10 cellular contexts compared by ENCODE assay signal in the genomic region with DNA sequence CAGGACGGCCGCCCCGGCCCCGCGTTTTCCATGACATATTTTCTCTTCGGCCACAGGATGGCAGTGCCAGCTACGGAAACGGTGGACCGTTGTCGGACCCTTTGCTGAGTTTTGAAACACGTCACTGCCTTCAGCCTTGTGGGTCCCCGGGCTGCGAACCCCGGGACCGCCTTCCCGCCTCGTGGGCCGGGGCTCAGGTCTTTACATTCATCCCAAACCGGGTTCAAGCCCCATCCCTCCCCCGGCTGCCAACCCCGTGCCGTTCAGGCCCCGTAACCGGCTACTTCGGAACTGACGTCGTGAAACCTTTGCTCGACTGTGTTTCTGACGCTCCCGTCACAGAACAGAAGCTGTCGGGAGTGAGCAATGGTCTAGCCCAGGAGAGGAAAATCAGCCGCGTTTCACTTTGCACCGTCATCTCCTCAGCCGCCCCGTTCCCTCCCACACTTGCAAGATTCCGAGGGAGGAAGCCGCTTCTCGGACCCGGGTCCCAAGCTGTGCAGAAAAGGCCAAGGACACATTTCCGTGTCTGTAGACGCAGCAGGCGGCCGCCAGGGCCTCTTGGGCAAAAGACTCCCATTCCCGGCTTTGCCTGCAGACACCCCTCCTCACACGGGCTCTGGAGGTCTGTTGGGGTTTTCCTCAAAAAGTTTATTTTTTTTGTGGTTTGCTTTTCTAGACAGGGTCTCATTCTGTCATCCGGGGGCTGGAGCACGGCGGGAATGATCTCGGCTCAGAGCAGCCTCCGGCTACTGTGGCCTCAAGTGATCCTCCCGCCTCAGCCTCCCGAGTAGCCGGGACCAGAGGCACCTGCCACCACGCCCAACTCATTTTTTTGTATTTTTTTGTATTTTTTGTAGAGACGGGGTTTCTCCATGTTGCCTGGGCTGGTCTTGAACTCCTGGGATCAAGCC. TPM values are rescaled to one million over a fixed set of nuclear protein-coding genes. Genes with fewer than 3 reads are reported as not detected.
DNase-seq lines count a peak whose midpoint lies in the region; ATAC-seq and TF ChIP-seq lines count a peak whose summit lies in the region.
"Had no signal": no experiment of that assay in that cellular context is flagged by ENCODE, and none has a peak within 500 bp of the region (broad histone marks: within the 10 kb centered on the region; RNA-seq: fewer than 3 reads in every experiment).

No MANE protein-coding gene starts in this region.

- no peak overlapping the region for H3K14ac ChIP-seq in neuronal stem cell (ENCODE audit: low read length)

- no peak overlapping the region for H2BK12ac ChIP-seq in neuronal stem cell (ENCODE audit: low read length)

- POLR2A ChIA-PET in CD8-positive, alpha-beta T cell (lab: Charles Lee), result no interaction called here

- no peak overlapping the region for H3K27ac ChIP-seq in CD8-positive, alpha-beta T cell (ENCODE audit: low read depth, low read length)
- H3K27ac ChIP-seq in brain microvascular endothelial cell (no peak overlapping the region), neuronal stem cell (replicated peaks; ENCODE audit: low read length) (no peak overlapping the region)
- H3K27ac ChIP-seq: ascending aorta had no signal

- peak overlapping the region; percentile 29 for H3K4me3 Mint-ChIP-seq in CD8-positive, alpha-beta T cell

- H4K8ac ChIP-seq in neuronal stem cell (ENCODE audit: low read depth, low read length), result no peak overlapping the region

- H2BK120ac ChIP-seq in neuronal stem cell (ENCODE audit: low read depth, low read length), result no peak overlapping the region

- H2BK5ac ChIP-seq in neuronal stem cell (ENCODE audit: low read length), result no peak overlapping the region

- H3K79me1 ChIP-seq in neuronal stem cell (ENCODE audit: low read depth, low read length), result peaks cover 3% of the 10 kb centered on the region

- H3K4me1 ChIP-seq in CD8-positive, alpha-beta T cell (ENCODE audit: insufficient read depth, low read length), result peaks cover 5% of the 10 kb centered on the region
- H3K4me1 ChIP-seq in neuronal stem cell (ENCODE audit: control insufficient read depth in 2 of 2, insufficient read depth in 1 of 2, low read depth in 1 of 2, low read length in 2 of 2), result no peaks in the 10 kb centered on the region
- H3K4me1 ChIP-seq: ascending aorta had no signal

- CTCF ChIA-PET in CD8-positive, alpha-beta T cell (lab: Charles Lee), result no interaction called here

- DNase-seq in CD8-positive, alpha-beta T cell, result no peak
- peak; percentile 67 for DNase-seq in KBM-7
- DNase-seq in brain microvascular endothelial cell, result peak; percentile 20
- peak; percentile 50 for DNase-seq in neuronal stem cell (ENCODE audit: low spot score)
- DNase-seq in GM20000 (ENCODE audit: low spot score), result no peak
- no peak for DNase-seq in NCI-H69 (lab: John Stamatoyannopoulos, UW)
- DNase-seq: NCI-H2081 treated with DMSO at 0.1 percent for 48 hours had no signal

- no peaks in the 10 kb centered on the region for H3K36me3 ChIP-seq in CD8-positive, alpha-beta T cell (ENCODE audit: insufficient read depth, low read length)
- H3K36me3 ChIP-seq in brain microvascular endothelial cell (replicated peaks) (no peaks in the 10 kb centered on the region), neuronal stem cell (replicated peaks in 1 of 2; ENCODE audit: control insufficient read depth in 2 of 2, insufficient read depth in 2 of 2, low read length in 2 of 2) (no peaks in the 10 kb centered on the region)
- H3K36me3 ChIP-seq: ascending aorta had no signal

- no peak overlapping the region for H3K4ac ChIP-seq in neuronal stem cell (ENCODE audit: low read length)

- H3K27me3 ChIP-seq in CD8-positive, alpha-beta T cell (ENCODE audit: insufficient read depth, low read length), result peaks cover 3% of the 10 kb centered on the region
- H3K27me3 ChIP-seq in brain microvascular endothelial cell (replicated peaks) (no peaks in the 10 kb centered on the region), neuronal stem cell (ENCODE audit: control insufficient read depth in 3 of 3, insufficient read depth in 3 of 3, low read depth in 1 of 3, low read length in 3 of 3) (peaks cover 0 to 8% (median 5%) of the 10 kb centered on the region in 3 experiments)

- H3K4me2 ChIP-seq in neuronal stem cell (ENCODE audit: insufficient read depth, low read length, poor library complexity, severe bottlenecking), result peak overlapping the region; percentile 91

- no peak for TF ChIP-seq CTCF in CD8-positive, alpha-beta T cell (IDR thresholded peaks at IDR 0.05)
- peak; percentile 63 for TF ChIP-seq CTCF in brain microvascular endothelial cell (IDR thresholded peaks at IDR 0.05; ENCODE audit: low read depth, low read length, missing control alignments)
- no peak for TF ChIP-seq CTCF in GM20000 (IDR thresholded peaks at IDR 0.05; ENCODE audit: extremely low read depth, missing control alignments)

- H3K4me3 ChIP-seq in CD8-positive, alpha-beta T cell (ENCODE audit: low read depth, low read length), result peak overlapping the region; percentile 11
- H3K4me3 ChIP-seq in brain microvascular endothelial cell (ENCODE audit: low read depth, low read length), result peak overlapping the region; percentile 34
- H3K4me3 ChIP-seq in neuronal stem cell (ENCODE audit: low read length in 2 of 2), result peak overlapping the region in 1 of 2 donors; percentile 72
- H3K4me3 ChIP-seq: ascending aorta had no signal

- no peak overlapping the region for H3K27ac Mint-ChIP-seq in CD8-positive, alpha-beta T cell

- H2BK15ac ChIP-seq in neuronal stem cell (ENCODE audit: low read length), result peak overlapping the region; percentile 13

- no peak overlapping the region for H4K91ac ChIP-seq in neuronal stem cell (ENCODE audit: low read depth, low read length, poor library complexity)

- no peaks in the 10 kb centered on the region for H3K4me1 Mint-ChIP-seq in CD8-positive, alpha-beta T cell (ENCODE audit: low read depth)

- H3K27me3 Mint-ChIP-seq in CD8-positive, alpha-beta T cell (ENCODE audit: low read depth), result peaks cover 26% of the 10 kb centered on the region

- no peaks in the 10 kb centered on the region for H3K36me3 Mint-ChIP-seq in CD8-positive, alpha-beta T cell

- peak overlapping the region; percentile 87 for H2AFZ ChIP-seq in neuronal stem cell (ENCODE audit: low read length)

- H3K18ac ChIP-seq in neuronal stem cell (ENCODE audit: low read length), result peak overlapping the region; percentile 85

- H3K9ac ChIP-seq in neuronal stem cell (ENCODE audit: low read depth, low read length, poor library complexity), result no peak overlapping the region

- H3K9me3 Mint-ChIP-seq in CD8-positive, alpha-beta T cell, result no peaks in the 10 kb centered on the region

- no peaks in the 10 kb centered on the region for H3K9me3 ChIP-seq in CD8-positive, alpha-beta T cell (ENCODE audit: low read length)
- H3K9me3 ChIP-seq in neuronal stem cell (replicated peaks in 1 of 2; ENCODE audit: control insufficient read depth in 2 of 2, insufficient read depth in 1 of 2, low read depth in 1 of 2, low read length in 2 of 2), result peaks cover 3% of the 10 kb centered on the region in 2 donors
- H3K9me3 ChIP-seq: ascending aorta had no signal

- no peak overlapping the region for H2AK5ac ChIP-seq in neuronal stem cell (ENCODE audit: low read depth, low read length)

- no CpG with 5 or more reads among the region's 56 CpGs for WGBS in neuronal stem cell (ENCODE audit: extremely low coverage in 2 of 2, insufficient read length in 2 of 2, insufficient replicate concordance in 1 of 2), 2 donors

- no peak for ATAC-seq in CD8-positive, alpha-beta T cell
- ATAC-seq in HG03439 (IDR thresholded peaks at IDR 0.05; ENCODE audit: unreplicated experiment), result no peak
- ATAC-seq in GM19328 (IDR thresholded peaks at IDR 0.05; ENCODE audit: unreplicated experiment), result no peak

- intact Hi-C loops in CD8-positive, alpha-beta T cell (cut with DNase I, micrococcal nuclease), result no loop called here

- H3K23ac ChIP-seq in neuronal stem cell (ENCODE audit: low read depth, low read length, poor library complexity), result no peak overlapping the region

- in situ Hi-C loops in KBM-7 (cut with MboI; ENCODE audit: low pct_unique_long_range_greater_than_20kb, low sequenced_read_pairs), result no loop called here
- in situ Hi-C loops in brain microvascular endothelial cell (cut with HindIII; ENCODE audit: low pct_ligation_motif_present, low sequenced_read_pairs), result no loop called here

RNA-seq across cellular contexts. Expression of gene PPP2R3B, which starts 41.4 kb away (rescaled TPM):
- 10 to 100 TPM; 17.6 to 19.5 TPM for total RNA-seq in CD8-positive, alpha-beta T cell
- polyA plus RNA-seq in neuronal stem cell (2013, experiment 1 of 2), result 57.0 TPM
- 53.8 TPM for polyA plus RNA-seq in neuronal stem cell (2013, experiment 2 of 2)

Comparison
In these comparisons a context has a peak if more than half of its experiments do, and no peak if none do; other contexts are left out.
1. DNase-seq: peak in KBM-7 (single experiment), brain microvascular endothelial cell (single experiment) and neuronal stem cell (single experiment); none in CD8-positive, alpha-beta T cell (0 of 7), GM20000 (single experiment) and NCI-H69 (single experiment).